ENCODE assay signal across 2 cellular contexts in genomic region chr21:40548134-40548533, GRCh38.
TF ChIP-seq lines count a peak whose summit lies in the region.

No MANE protein-coding gene starts in this region.

TF ChIP-seq in GM23338, 12 proteins besides CTCF, POLR2A, EP300 and RAD21:
- TF ChIP-seq, protein P1, sequence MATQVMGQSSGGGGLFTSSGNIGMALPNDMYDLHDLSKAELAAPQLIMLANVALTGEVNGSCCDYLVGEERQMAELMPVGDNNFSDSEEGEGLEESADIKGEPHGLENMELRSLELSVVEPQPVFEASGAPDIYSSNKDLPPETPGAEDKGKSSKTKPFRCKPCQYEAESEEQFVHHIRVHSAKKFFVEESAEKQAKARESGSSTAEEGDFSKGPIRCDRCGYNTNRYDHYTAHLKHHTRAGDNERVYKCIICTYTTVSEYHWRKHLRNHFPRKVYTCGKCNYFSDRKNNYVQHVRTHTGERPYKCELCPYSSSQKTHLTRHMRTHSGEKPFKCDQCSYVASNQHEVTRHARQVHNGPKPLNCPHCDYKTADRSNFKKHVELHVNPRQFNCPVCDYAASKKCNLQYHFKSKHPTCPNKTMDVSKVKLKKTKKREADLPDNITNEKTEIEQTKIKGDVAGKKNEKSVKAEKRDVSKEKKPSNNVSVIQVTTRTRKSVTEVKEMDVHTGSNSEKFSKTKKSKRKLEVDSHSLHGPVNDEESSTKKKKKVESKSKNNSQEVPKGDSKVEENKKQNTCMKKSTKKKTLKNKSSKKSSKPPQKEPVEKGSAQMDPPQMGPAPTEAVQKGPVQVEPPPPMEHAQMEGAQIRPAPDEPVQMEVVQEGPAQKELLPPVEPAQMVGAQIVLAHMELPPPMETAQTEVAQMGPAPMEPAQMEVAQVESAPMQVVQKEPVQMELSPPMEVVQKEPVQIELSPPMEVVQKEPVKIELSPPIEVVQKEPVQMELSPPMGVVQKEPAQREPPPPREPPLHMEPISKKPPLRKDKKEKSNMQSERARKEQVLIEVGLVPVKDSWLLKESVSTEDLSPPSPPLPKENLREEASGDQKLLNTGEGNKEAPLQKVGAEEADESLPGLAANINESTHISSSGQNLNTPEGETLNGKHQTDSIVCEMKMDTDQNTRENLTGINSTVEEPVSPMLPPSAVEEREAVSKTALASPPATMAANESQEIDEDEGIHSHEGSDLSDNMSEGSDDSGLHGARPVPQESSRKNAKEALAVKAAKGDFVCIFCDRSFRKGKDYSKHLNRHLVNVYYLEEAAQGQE (IDR thresholded peaks at IDR 0.05; ENCODE audit: unreplicated experiment), result no peak
- TF ChIP-seq EZH2 (IDR thresholded peaks at IDR 0.05; ENCODE audit: low read depth, unreplicated experiment) (no peak), STAT1 (IDR thresholded peaks at IDR 0.05; ENCODE audit: unreplicated experiment) (no peak), JUNB (IDR thresholded peaks at IDR 0.05; ENCODE audit: unreplicated experiment) (no peak), POLR2AphosphoS5 (IDR thresholded peaks at IDR 0.05; ENCODE audit: low read depth) (no peak)

TF ChIP-seq in WTC11, 78 proteins besides CTCF, POLR2A, EP300 and RAD21 (continued from another document):
- TF ChIP-seq ATF6 (CRISPR knock-in tag; IDR thresholded peaks at IDR 0.05) (no peak), GABPB1 (CRISPR knock-in tag; IDR thresholded peaks at IDR 0.05) (no peak)
